Comparison of ENCODE assay signal across 18 cellular contexts in genomic region chr18:58884694-58885093, GRCh38. TPM values are rescaled to one million over a fixed set of nuclear protein-coding genes. Genes with fewer than 3 reads are reported as not detected.
DNase-seq lines count a peak whose midpoint lies in the region; ATAC-seq, FAIRE-seq and TF ChIP-seq lines count a peak whose summit lies in the region.
"Had no signal": no experiment of that assay in that cellular context is flagged by ENCODE, and none has a peak within 500 bp of the region (broad histone marks: within the 10 kb centered on the region; RNA-seq: fewer than 3 reads in every experiment).

No MANE protein-coding gene starts in this region.

- H3K27ac Mint-ChIP-seq in HFFc6 = no peak overlapping the region
- H3K27ac Mint-ChIP-seq: CD4-positive, alpha-beta T cell had no signal

- H3K4me1 Mint-ChIP-seq in HFFc6 (ENCODE audit: low read depth) = peaks cover 33% of the 10 kb centered on the region

- no peak overlapping the region for H3K4me3 Mint-ChIP-seq in HFFc6
- H3K4me3 Mint-ChIP-seq: CD4-positive, alpha-beta T cell; H9 had no signal

- no peaks in the 10 kb centered on the region for H3K27me3 ChIP-seq in tibial artery
- H3K27me3 ChIP-seq in foreskin keratinocyte = no peaks in the 10 kb centered on the region

- TF ChIP-seq CTCF in HFFc6 (IDR thresholded peaks at IDR 0.05) (no peak), tibial artery (IDR thresholded peaks at IDR 0.05) (no peak), foreskin keratinocyte (conservative IDR thresholded peaks at IDR 0.05) (no peak)

- H3K27ac ChIP-seq in tibial artery (peak overlapping the region; percentile 69 to 70), foreskin keratinocyte (no peak overlapping the region)
- H3K27ac ChIP-seq: C4-2B had no signal

- intact Hi-C loops in tibial artery (cut with DNase I; ENCODE audit: low total_unique reads) = no loop called here

- no peak overlapping the region for H3K4me3 ChIP-seq in tibial artery
- H3K4me3 ChIP-seq: K562 had no signal

- peaks cover 21% of the 10 kb centered on the region for H3K36me3 Mint-ChIP-seq in HFFc6 (ENCODE audit: low read depth)

- no peaks in the 10 kb centered on the region; the same call in 1 of the 2 replicates for H3K27me3 Mint-ChIP-seq in HFFc6 (ENCODE audit: insufficient read depth)

- H3K4me1 ChIP-seq in tibial artery (peaks cover 0 to 81% (median 50%) of the 10 kb centered on the region in 4 donors), foreskin keratinocyte (no peaks in the 10 kb centered on the region)
- H3K4me1 ChIP-seq: Caco-2 had no signal

- ATAC-seq in foreskin keratinocyte = no peak
- no peak for ATAC-seq in HG03280 (IDR thresholded peaks at IDR 0.05; ENCODE audit: unreplicated experiment)
- ATAC-seq: K562 had no signal

- DNase-seq in HFFc6 = peak; percentile 23
- peak; percentile 40 for DNase-seq in amniotic stem cell (lab: John Stamatoyannopoulos, UW)
- no peak for DNase-seq in tibial artery
- no peak for DNase-seq in urothelium cell line (ENCODE audit: low spot score)
- no peak for DNase-seq in foreskin keratinocyte
- DNase-seq: AML-193; Caco-2; CD4-positive, alpha-beta T cell; GF-D8; H9; IMR-90 had no signal

- H3K9me3 Mint-ChIP-seq in HFFc6 = no peaks in the 10 kb centered on the region
- H3K9me3 Mint-ChIP-seq: CD4-positive, alpha-beta T cell; H9 had no signal

- FAIRE-seq in endometrium (lab: Jason Lieb, UNC) = peak; percentile 8
- FAIRE-seq in urothelium cell line (lab: Jason Lieb, UNC) = no peak
- FAIRE-seq: A204.1, H1, HTR-8/SVneo, K562 had no signal

- H3K36me3 ChIP-seq in tibial artery = peaks cover 0 to 7% (median 3%) of the 10 kb centered on the region in 3 donors

- no peaks in the 10 kb centered on the region for H3K9me3 ChIP-seq in tibial artery
- H3K9me3 ChIP-seq: Caco-2 had no signal

RNA-seq across cellular contexts. Expression of gene ZNF532, which starts 20.0 kb away (rescaled TPM):
- 10 to 100 TPM; 43.1 to 56.6 (median 50.1) TPM for total RNA-seq in HFFc6 (2021; fragmentation: NEBNext Ultra II Directional; extraction: Animal tissue kit (Norgen Biotek cat#: 25700))
- 46.6 and 59.7 TPM in 2 replicates for total RNA-seq in foreskin keratinocyte
- 7.8 and 8.0 TPM in 2 replicates for polyA plus RNA-seq in foreskin keratinocyte
- polyA plus RNA-seq: K562 had no signal

Comparison
In these comparisons a context has a peak if more than half of its experiments do, and no peak if none do; other contexts are left out.
1. DNase-seq: peak in HFFc6 (single experiment) and amniotic stem cell (single experiment); none in tibial artery (0 of 2), urothelium cell line (single experiment) and foreskin keratinocyte (0 of 2).